Comparison of ENCODE assay signal across 1 cellular context in genomic region chr19:8505680-8506401, GRCh38.
TF ChIP-seq lines count a peak whose summit lies in the region.

No MANE protein-coding gene starts in this region.

TF ChIP-seq in HepG2, 621 proteins besides CTCF, POLR2A, EP300 and RAD21 (continued from another document and continues in another):
- TF ChIP-seq, protein P1, sequence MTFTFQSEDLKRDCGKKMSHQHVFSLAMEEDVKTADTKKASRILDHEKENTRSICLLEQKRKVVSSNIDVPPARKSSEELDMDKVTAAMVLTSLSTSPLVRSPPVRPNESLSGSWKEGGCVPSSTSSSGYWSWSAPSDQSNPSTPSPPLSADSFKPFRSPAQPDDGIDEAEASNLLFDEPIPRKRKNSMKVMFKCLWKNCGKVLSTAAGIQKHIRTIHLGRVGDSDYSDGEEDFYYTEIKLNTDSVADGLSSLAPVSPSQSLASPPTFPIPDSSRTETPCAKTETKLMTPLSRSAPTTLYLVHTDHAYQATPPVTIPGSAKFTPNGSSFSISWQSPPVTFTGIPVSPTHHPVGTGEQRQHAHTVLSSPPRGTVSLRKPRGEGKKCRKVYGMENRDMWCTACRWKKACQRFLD (CRISPR knock-in tag; IDR thresholded peaks at IDR 0.05; ENCODE audit: borderline replicate concordance) = no peak
- 0 out of 2 replicates have a peak, but pooled peaks have one; percentile 33 for TF ChIP-seq ZBTB34 (CRISPR knock-in tag; IDR thresholded peaks at IDR 0.05)
- TF ChIP-seq UBTF (CRISPR knock-in tag; IDR thresholded peaks at IDR 0.05) = peak; percentile 92
- TF ChIP-seq ZNF230 (CRISPR knock-in tag; IDR thresholded peaks at IDR 0.05) = no peak; the same call in 1 of the 2 replicates
- TF ChIP-seq ZNF670 (CRISPR knock-in tag; IDR thresholded peaks at IDR 0.05; ENCODE audit: borderline replicate concordance) = no peak
- no peak for TF ChIP-seq DMTF1 (CRISPR knock-in tag; IDR thresholded peaks at IDR 0.05)
- peak; percentile 60; the same call in 1 of the 2 replicates for TF ChIP-seq POLR2G (IDR thresholded peaks at IDR 0.05; ENCODE audit: low read depth, low read length)
- no peak for TF ChIP-seq RARG (CRISPR knock-in tag; IDR thresholded peaks at IDR 0.05; ENCODE audit: low read depth)
- peak; percentile 48 for TF ChIP-seq ARNT2 (CRISPR knock-in tag; IDR thresholded peaks at IDR 0.05; ENCODE audit: low read depth)
- TF ChIP-seq ARNTL (CRISPR knock-in tag; IDR thresholded peaks at IDR 0.05) = peak; percentile 52; the same call in 1 of the 2 replicates
- no peak for TF ChIP-seq ELF4 (CRISPR knock-in tag; IDR thresholded peaks at IDR 0.05; ENCODE audit: borderline replicate concordance)
- TF ChIP-seq, protein P2, sequence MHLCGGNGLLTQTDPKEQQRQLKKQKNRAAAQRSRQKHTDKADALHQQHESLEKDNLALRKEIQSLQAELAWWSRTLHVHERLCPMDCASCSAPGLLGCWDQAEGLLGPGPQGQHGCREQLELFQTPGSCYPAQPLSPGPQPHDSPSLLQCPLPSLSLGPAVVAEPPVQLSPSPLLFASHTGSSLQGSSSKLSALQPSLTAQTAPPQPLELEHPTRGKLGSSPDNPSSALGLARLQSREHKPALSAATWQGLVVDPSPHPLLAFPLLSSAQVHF (CRISPR knock-in tag; IDR thresholded peaks at IDR 0.05) = no peak
- no peak; the same call in 1 of the 2 replicates for TF ChIP-seq SMC3 (IDR thresholded peaks at IDR 0.05; ENCODE audit: low read length)
- TF ChIP-seq NCOR1 (IDR thresholded peaks at IDR 0.05; ENCODE audit: borderline replicate concordance, low read length) = no peak
- TF ChIP-seq ZNF235 (CRISPR knock-in tag; IDR thresholded peaks at IDR 0.05; ENCODE audit: borderline replicate concordance) = 0 out of 2 replicates have a peak, but pooled peaks have one; percentile 61
- TF ChIP-seq, protein P3, sequence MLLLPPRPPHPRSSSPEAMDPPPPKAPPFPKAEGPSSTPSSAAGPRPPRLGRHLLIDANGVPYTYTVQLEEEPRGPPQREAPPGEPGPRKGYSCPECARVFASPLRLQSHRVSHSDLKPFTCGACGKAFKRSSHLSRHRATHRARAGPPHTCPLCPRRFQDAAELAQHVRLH (CRISPR knock-in tag; IDR thresholded peaks at IDR 0.05; ENCODE audit: borderline replicate concordance, low read depth) = 0 out of 2 replicates have a peak, but pooled peaks have one; percentile 58
- TF ChIP-seq PCBP1 (IDR thresholded peaks at IDR 0.05; ENCODE audit: borderline replicate concordance, low read depth, low read length) = no peak
- TF ChIP-seq MXI1 (IDR thresholded peaks at IDR 0.05; ENCODE audit: borderline replicate concordance, low read depth, low read length) = peak; percentile 64; the same call in 1 of the 3 replicates
- TF ChIP-seq ZNF569 (CRISPR knock-in tag; IDR thresholded peaks at IDR 0.05; ENCODE audit: borderline replicate concordance) = no peak
- no peak; the same call in 1 of the 2 replicates for TF ChIP-seq IRX3 (CRISPR knock-in tag; IDR thresholded peaks at IDR 0.05; ENCODE audit: borderline replicate concordance, low read depth)
- no peak for TF ChIP-seq ZFP1 (CRISPR knock-in tag; IDR thresholded peaks at IDR 0.05)
- no peak for TF ChIP-seq ZNF567 (CRISPR knock-in tag; IDR thresholded peaks at IDR 0.05; ENCODE audit: borderline replicate concordance)
- TF ChIP-seq MTA1 (CRISPR knock-in tag; IDR thresholded peaks at IDR 0.05; ENCODE audit: borderline replicate concordance) = no peak
- TF ChIP-seq ZNF205 (CRISPR knock-in tag; IDR thresholded peaks at IDR 0.05) = no peak
- no peak for TF ChIP-seq ELF1 (CRISPR knock-in tag; IDR thresholded peaks at IDR 0.05)
- TF ChIP-seq SRF (IDR thresholded peaks at IDR 0.05; ENCODE audit: low read depth, low read length) = no peak
- no peak for TF ChIP-seq ZFP36 (IDR thresholded peaks at IDR 0.05; ENCODE audit: borderline replicate concordance, low read depth, low read length, partially characterized antibody)
- 0 out of 2 replicates have a peak, but pooled peaks have one; percentile 23 for TF ChIP-seq DNMT3B (CRISPR knock-in tag; conservative IDR thresholded peaks at IDR 0.05)
- no peak for TF ChIP-seq NCOA2 (CRISPR knock-in tag; IDR thresholded peaks at IDR 0.05)
- no peak for TF ChIP-seq ZNF484 (CRISPR knock-in tag; IDR thresholded peaks at IDR 0.05; ENCODE audit: borderline replicate concordance, low read depth)
- no peak for TF ChIP-seq MAFG (CRISPR knock-in tag; IDR thresholded peaks at IDR 0.05)
- no peak for TF ChIP-seq U2AF1 (optimal IDR thresholded peaks at IDR 0.05; ENCODE audit: low read depth, low read length)
- peak; percentile 73 for TF ChIP-seq ZNF770 (CRISPR knock-in tag; IDR thresholded peaks at IDR 0.05)
- TF ChIP-seq ZNF784 (CRISPR knock-in tag; IDR thresholded peaks at IDR 0.05; ENCODE audit: borderline replicate concordance) = no peak
- 0 out of 2 replicates have a peak, but pooled peaks have one; percentile 56 for TF ChIP-seq ZMAT3 (CRISPR knock-in tag; conservative IDR thresholded peaks at IDR 0.05)
- peak; percentile 96 for TF ChIP-seq ZFAT (CRISPR knock-in tag; conservative IDR thresholded peaks at IDR 0.05)
- TF ChIP-seq MED8 (CRISPR knock-in tag; IDR thresholded peaks at IDR 0.05; ENCODE audit: insufficient replicate concordance) = peak; percentile 24
- TF ChIP-seq, protein P4, sequence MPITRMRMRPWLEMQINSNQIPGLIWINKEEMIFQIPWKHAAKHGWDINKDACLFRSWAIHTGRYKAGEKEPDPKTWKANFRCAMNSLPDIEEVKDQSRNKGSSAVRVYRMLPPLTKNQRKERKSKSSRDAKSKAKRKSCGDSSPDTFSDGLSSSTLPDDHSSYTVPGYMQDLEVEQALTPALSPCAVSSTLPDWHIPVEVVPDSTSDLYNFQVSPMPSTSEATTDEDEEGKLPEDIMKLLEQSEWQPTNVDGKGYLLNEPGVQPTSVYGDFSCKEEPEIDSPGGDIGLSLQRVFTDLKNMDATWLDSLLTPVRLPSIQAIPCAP (CRISPR knock-in tag; IDR thresholded peaks at IDR 0.05; ENCODE audit: low read depth) = no peak
- TF ChIP-seq PATZ1 (CRISPR knock-in tag; IDR thresholded peaks at IDR 0.05) = peak; percentile 53
- no peak for TF ChIP-seq ZNF24 (IDR thresholded peaks at IDR 0.05)
- TF ChIP-seq HOXA7 (CRISPR knock-in tag; IDR thresholded peaks at IDR 0.05) = no peak
- TF ChIP-seq, protein P5, sequence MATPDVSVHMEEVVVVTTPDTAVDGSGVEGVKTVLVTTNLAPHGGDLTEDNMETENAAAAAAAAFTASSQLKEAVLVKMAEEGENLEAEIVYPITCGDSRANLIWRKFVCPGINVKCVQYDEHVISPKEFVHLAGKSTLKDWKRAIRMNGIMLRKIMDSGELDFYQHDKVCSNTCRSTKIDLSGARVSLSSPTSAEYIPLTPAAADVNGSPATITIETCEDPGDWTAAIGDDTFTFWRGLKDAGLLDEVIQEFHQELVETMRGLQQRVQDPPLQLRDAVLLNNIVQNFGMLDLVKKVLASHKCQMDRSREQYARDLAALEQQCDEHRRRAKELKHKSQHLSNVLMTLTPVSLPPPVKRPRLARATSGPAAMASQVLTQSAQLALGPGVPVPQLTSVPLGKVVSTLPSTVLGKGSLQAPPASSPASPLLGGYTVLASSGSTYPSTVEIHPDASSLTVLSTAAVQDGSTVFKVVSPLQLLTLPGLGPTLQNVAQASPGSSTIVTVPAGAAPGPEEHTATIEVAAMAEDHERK (CRISPR knock-in tag; IDR thresholded peaks at IDR 0.05; ENCODE audit: low read depth) = no peak
- TF ChIP-seq HDAC6 (IDR thresholded peaks at IDR 0.05; ENCODE audit: low read depth, low read length) = no peak
- no peak for TF ChIP-seq REXO4 (CRISPR knock-in tag; IDR thresholded peaks at IDR 0.05; ENCODE audit: borderline replicate concordance)
- no peak for TF ChIP-seq ZMYM4 (CRISPR knock-in tag; IDR thresholded peaks at IDR 0.05)
- no peak for TF ChIP-seq RFX3 (CRISPR knock-in tag; IDR thresholded peaks at IDR 0.05)
- TF ChIP-seq ZC3H4 (CRISPR knock-in tag; IDR thresholded peaks at IDR 0.05; ENCODE audit: borderline replicate concordance) = no peak
- no peak for TF ChIP-seq ETV5 (CRISPR knock-in tag; IDR thresholded peaks at IDR 0.05; ENCODE audit: borderline replicate concordance)
- no peak for TF ChIP-seq ATF7 (IDR thresholded peaks at IDR 0.05)
- TF ChIP-seq ATF7 (CRISPR knock-in tag; IDR thresholded peaks at IDR 0.05) = no peak
- peak; percentile 59 for TF ChIP-seq DMAP1 (CRISPR knock-in tag; IDR thresholded peaks at IDR 0.05)
- no peak for TF ChIP-seq ZNF790 (CRISPR knock-in tag; IDR thresholded peaks at IDR 0.05; ENCODE audit: borderline replicate concordance)
- no peak for TF ChIP-seq POLR2AphosphoS2 (IDR thresholded peaks at IDR 0.05; ENCODE audit: low read depth, low read length)
